10 cellular contexts compared by ENCODE assay signal in genomic region chr10:42475168-42476098, GRCh38.
DNase-seq lines count a peak whose midpoint lies in the region; ATAC-seq and TF ChIP-seq lines count a peak whose summit lies in the region.
"Had no signal": no experiment of that assay in that cellular context is flagged by ENCODE, and none has a peak within 500 bp of the region (broad histone marks: within the 10 kb centered on the region; RNA-seq: fewer than 3 reads in every experiment).

No MANE protein-coding gene starts in this region.

- CTCF ChIA-PET in CD8-positive, alpha-beta memory T cell (lab: Charles Lee) = no interaction called here

- H3K4me2 ChIP-seq in skeletal muscle satellite cell (ENCODE audit: low read length) = no peak overlapping the region

- no peaks in the 10 kb centered on the region for H3K36me3 Mint-ChIP-seq in activated T-helper 2 cell treated with anti-CD3 and anti-CD28 coated beads, Interferon-gamma antibody, Interleukin-2, Interleukin-4, amounts not matched to agents 10 μg/mL and 5 μg/mL and 100 μg/mL, durations not matched to agents 14 hours and 24 hours and 36 hours (ENCODE audit: low read depth)
- H3K36me3 Mint-ChIP-seq in CD8-positive, alpha-beta memory T cell = no peaks in the 10 kb centered on the region

- H3K27ac ChIP-seq in gastroesophageal sphincter = no peak overlapping the region
- H3K27ac ChIP-seq in CD8-positive, alpha-beta memory T cell (ENCODE audit: low read depth, low read length) = no peak overlapping the region
- H3K27ac ChIP-seq: VCaP had no signal

- no peaks in the 10 kb centered on the region for H3K4me1 Mint-ChIP-seq in activated T-helper 2 cell treated with anti-CD3 and anti-CD28 coated beads, Interferon-gamma antibody, Interleukin-2, Interleukin-4, amounts not matched to agents 10 μg/mL and 5 μg/mL and 100 μg/mL, durations not matched to agents 14 hours and 24 hours and 36 hours (ENCODE audit: low read depth)
- H3K4me1 Mint-ChIP-seq in CD8-positive, alpha-beta memory T cell = peaks cover 0 to 6% (median 2%) of the 10 kb centered on the region in 3 donors

- H3K27me3 Mint-ChIP-seq in activated T-helper 2 cell treated with anti-CD3 and anti-CD28 coated beads, Interferon-gamma antibody, Interleukin-2, Interleukin-4, amounts not matched to agents 10 μg/mL and 5 μg/mL and 100 μg/mL, durations not matched to agents 14 hours and 24 hours and 36 hours (ENCODE audit: low read depth) = peaks cover 2% of the 10 kb centered on the region
- peaks cover 25 to 26% of the 10 kb centered on the region in 2 donors for H3K27me3 Mint-ChIP-seq in CD8-positive, alpha-beta memory T cell

- intact Hi-C loops in activated T-helper 2 cell treated with anti-CD3 and anti-CD28 coated beads, Interferon-gamma antibody, Interleukin-2, Interleukin-4, amounts not matched to agents 10 μg/mL and 5 μg/mL and 100 μg/mL, durations not matched to agents 14 hours and 24 hours and 36 hours (cut with micrococcal nuclease) = no loop called here

- POLR2A ChIA-PET in CD8-positive, alpha-beta memory T cell (lab: Charles Lee) = no interaction called here

- H3K27ac Mint-ChIP-seq in activated T-helper 2 cell treated with anti-CD3 and anti-CD28 coated beads, Interferon-gamma antibody, Interleukin-2, Interleukin-4, amounts not matched to agents 10 μg/mL and 5 μg/mL and 100 μg/mL, durations not matched to agents 14 hours and 24 hours and 36 hours = no peak overlapping the region
- H3K27ac Mint-ChIP-seq in CD8-positive, alpha-beta memory T cell = no peak overlapping the region

- TF ChIP-seq POLR2A in gastroesophageal sphincter (IDR thresholded peaks at IDR 0.05) = no peak

- H3K4me3 ChIP-seq in gastroesophageal sphincter (peak overlapping the region; percentile 13 to 39), skeletal muscle satellite cell (ENCODE audit: low read length) (peak overlapping the region; percentile 68)
- H3K4me3 ChIP-seq in CD8-positive, alpha-beta memory T cell (ENCODE audit: low read length) = no peak overlapping the region
- H3K4me3 ChIP-seq: HAP-1 had no signal

- peak; percentile 39 for ATAC-seq in gastroesophageal sphincter

- no peak for TF ChIP-seq CTCF in gastroesophageal sphincter (IDR thresholded peaks at IDR 0.05)

- DNase-seq in GM03348 (ENCODE audit: low spot score) = peak; percentile 68
- DNase-seq in RPMI7951 (ENCODE audit: low read depth) = peak; percentile 97
- DNase-seq in NCI-H345 treated with DMSO at 0.1 percent for 48 hours (lab: John Stamatoyannopoulos, UW; ENCODE audit: unreplicated experiment) = no peak
- DNase-seq in activated T-helper 2 cell treated with anti-CD3 and anti-CD28 coated beads, Interferon-gamma antibody, Interleukin-2, Interleukin-4, amounts not matched to agents 10 μg/mL and 5 μg/mL and 100 μg/mL, durations not matched to agents 14 hours and 24 hours and 36 hours (ENCODE audit: low spot score) = no peak
- no peak for DNase-seq in NK-92 (lab: John Stamatoyannopoulos, UW; ENCODE audit: unreplicated experiment)
- no peak for DNase-seq in CD8-positive, alpha-beta memory T cell

- H3K9me3 Mint-ChIP-seq in activated T-helper 2 cell treated with anti-CD3 and anti-CD28 coated beads, Interferon-gamma antibody, Interleukin-2, Interleukin-4, amounts not matched to agents 10 μg/mL and 5 μg/mL and 100 μg/mL, durations not matched to agents 14 hours and 24 hours and 36 hours = peaks cover 9% of the 10 kb centered on the region
- peaks cover 0 to 2% (median 0%) of the 10 kb centered on the region in 5 donors for H3K9me3 Mint-ChIP-seq in CD8-positive, alpha-beta memory T cell

- 50 to 95% methylated on average over 2 to 3 of the region's 52 CpGs for WGBS in gastroesophageal sphincter (ENCODE audit: low coverage in 1 of 2), 2 donors

- H3K4me1 ChIP-seq in gastroesophageal sphincter = no peaks in the 10 kb centered on the region
- no peaks in the 10 kb centered on the region for H3K4me1 ChIP-seq in skeletal muscle satellite cell (ENCODE audit: control insufficient read depth, insufficient read depth, low read length)
- no peaks in the 10 kb centered on the region for H3K4me1 ChIP-seq in CD8-positive, alpha-beta memory T cell (ENCODE audit: insufficient read depth, low read length)
- H3K4me1 ChIP-seq: HAP-1 had no signal

- H3K27me3 ChIP-seq in gastroesophageal sphincter = peaks cover 33% of the 10 kb centered on the region
- H3K27me3 ChIP-seq in skeletal muscle satellite cell (ENCODE audit: control insufficient read depth, insufficient read depth, low read length) = no peaks in the 10 kb centered on the region
- no peaks in the 10 kb centered on the region for H3K27me3 ChIP-seq in CD8-positive, alpha-beta memory T cell (ENCODE audit: insufficient read depth, low read length, poor library complexity, severe bottlenecking)

- H3K9ac ChIP-seq in skeletal muscle satellite cell (ENCODE audit: low read depth, low read length) = peak overlapping the region; percentile 72

- H3K9me3 ChIP-seq in gastroesophageal sphincter (no peaks in the 10 kb centered on the region), skeletal muscle satellite cell (replicated peaks; ENCODE audit: low read length) (no peaks in the 10 kb centered on the region)
- no peaks in the 10 kb centered on the region for H3K9me3 ChIP-seq in CD8-positive, alpha-beta memory T cell (ENCODE audit: low read length)
- H3K9me3 ChIP-seq: HAP-1 had no signal

- no peak overlapping the region for H3K4me3 Mint-ChIP-seq in activated T-helper 2 cell treated with anti-CD3 and anti-CD28 coated beads, Interferon-gamma antibody, Interleukin-2, Interleukin-4, amounts not matched to agents 10 μg/mL and 5 μg/mL and 100 μg/mL, durations not matched to agents 14 hours and 24 hours and 36 hours (ENCODE audit: low read depth)
- H3K4me3 Mint-ChIP-seq in CD8-positive, alpha-beta memory T cell = peak overlapping the region in 1 of 7 donors; percentile 27

- TF ChIP-seq EP300 in gastroesophageal sphincter (IDR thresholded peaks at IDR 0.05) = no peak

- H3K36me3 ChIP-seq in gastroesophageal sphincter = no peaks in the 10 kb centered on the region
- H3K36me3 ChIP-seq in skeletal muscle satellite cell (ENCODE audit: insufficient read depth, low read length) = no peaks in the 10 kb centered on the region
- no peaks in the 10 kb centered on the region for H3K36me3 ChIP-seq in CD8-positive, alpha-beta memory T cell (ENCODE audit: insufficient read depth, low read length)
- H3K36me3 ChIP-seq: HAP-1 had no signal

Comparison
In these comparisons a context has a peak if more than half of its experiments do, and no peak if none do; other contexts are left out.
1. DNase-seq: peak in GM03348 (single experiment) and RPMI7951 (single experiment); none in NCI-H345 treated with DMSO at 0.1 percent for 48 hours (single experiment), activated T-helper 2 cell treated with anti-CD3 and anti-CD28 coated beads, Interferon-gamma antibody, Interleukin-2, Interleukin-4, amounts not matched to agents 10 μg/mL and 5 μg/mL and 100 μg/mL, durations not matched to agents 14 hours and 24 hours and 36 hours (single experiment), NK-92 (single experiment) and CD8-positive, alpha-beta memory T cell (0 of 5).